In genomic region chr15:27017168-27017809, GRCh38 we compare ENCODE assay signal across 8 cellular contexts. TPM values are rescaled to one million over a fixed set of nuclear protein-coding genes. Genes with fewer than 3 reads are reported as not detected.
DNase-seq lines count a peak whose midpoint lies in the region; ATAC-seq and TF ChIP-seq lines count a peak whose summit lies in the region.

No MANE protein-coding gene starts in this region.

- BruUV-seq in A673 (replicated peaks; lab: Mats Ljungman, UMichigan) = no TSS peak

- no peaks in the 10 kb centered on the region for H3K36me3 Mint-ChIP-seq in T-helper 17 cell (ENCODE audit: low read depth)

- DNase-seq in A673 (ENCODE audit: low spot score) (peak; percentile 36), GM10248 (ENCODE audit: extremely low spot score) (no peak), HuH-7.5 (ENCODE audit: low spot score) (peak; percentile 54), NOMO-1 treated with dmso at 0.1 percent for 144 hours (lab: John Stamatoyannopoulos, UW; ENCODE audit: unreplicated experiment) (peak; percentile 15), breast epithelium (ENCODE audit: low spot score in 2 of 2) (no peak), left lung (no peak), aorta (no peak), T-helper 17 cell (no peak)

- ATAC-seq in left lung (peak; percentile 93), aorta (ENCODE audit: low FRiP score) (no peak), T-helper 17 cell (no peak)

- no peak overlapping the region for H3K4me3 Mint-ChIP-seq in T-helper 17 cell

- WGBS in aorta, 2 donors = 12 to 13% methylated on average over 10 of the region's 10 CpGs

- intact Hi-C loops in A673 (cut with micrococcal nuclease; ENCODE audit: unreplicated experiment) = loop anchor here (5.0 kb wide), 1 partner anchor 125 kb away; no protein-coding TSS in a partner anchor
- intact Hi-C loops in breast epithelium (cut with DNase I; ENCODE audit: low total_unique reads) = no loop called here
- intact Hi-C loops in left lung (cut with DNase I) = loop anchor here in 1 of 2 donors (5.0 kb wide), 1 partner anchor 125 kb away; no protein-coding TSS in a partner anchor
- intact Hi-C loops in aorta (cut with DNase I) = loop anchor here in 1 of 2 donors (5.0 kb wide), 1 partner anchor 125 kb away; no protein-coding TSS in a partner anchor

- no peaks in the 10 kb centered on the region for H3K4me1 Mint-ChIP-seq in T-helper 17 cell

- H3K27me3 ChIP-seq in A673 (replicated peaks; ENCODE audit: insufficient read depth, low read depth, low read length, poor library complexity) (no peaks in the 10 kb centered on the region), breast epithelium (no peaks in the 10 kb centered on the region), left lung (no peaks in the 10 kb centered on the region), aorta (ENCODE audit: control insufficient read depth in 1 of 2, insufficient read depth in 2 of 2, low read length in 1 of 2) (no peaks in the 10 kb centered on the region)

- no peak overlapping the region for H3K27ac Mint-ChIP-seq in T-helper 17 cell

- no peak overlapping the region for H3K4me3 ChIP-seq in A673 (ENCODE audit: low read depth, low read length, poor library complexity, severe bottlenecking)
- H3K4me3 ChIP-seq in breast epithelium = no peak overlapping the region
- no peak overlapping the region for H3K4me3 ChIP-seq in left lung
- no peak overlapping the region for H3K4me3 ChIP-seq in aorta (ENCODE audit: low read length in 2 of 2)

- H3K36me3 ChIP-seq in A673 (ENCODE audit: insufficient read depth, low read length, poor library complexity, severe bottlenecking) = no peaks in the 10 kb centered on the region
- H3K36me3 ChIP-seq in breast epithelium = no peaks in the 10 kb centered on the region
- no peaks in the 10 kb centered on the region for H3K36me3 ChIP-seq in left lung
- no peaks in the 10 kb centered on the region for H3K36me3 ChIP-seq in aorta (ENCODE audit: control insufficient read depth in 1 of 2, insufficient read depth in 2 of 2, low read length in 1 of 2)

- H3K9me3 ChIP-seq in A673 (ENCODE audit: low read depth, low read length, poor library complexity, severe bottlenecking) = peaks cover 12% of the 10 kb centered on the region
- peaks cover 0 to 9% of the 10 kb centered on the region in 2 donors for H3K9me3 ChIP-seq in breast epithelium
- peaks cover 0 to 6% of the 10 kb centered on the region in 2 donors for H3K9me3 ChIP-seq in left lung
- peaks cover 2% of the 10 kb centered on the region for H3K9me3 ChIP-seq in aorta (ENCODE audit: control insufficient read depth, low read length)
- no peaks in the 10 kb centered on the region for H3K9me3 ChIP-seq in T-helper 17 cell (ENCODE audit: control insufficient read depth, low read length, poor library complexity, severe bottlenecking)

- H3K27ac ChIP-seq in A673 (ENCODE audit: low read depth, low read length, poor library complexity, severe bottlenecking) = no peak overlapping the region
- H3K27ac ChIP-seq in breast epithelium = no peak overlapping the region
- H3K27ac ChIP-seq in left lung = no peak overlapping the region
- no peak overlapping the region for H3K27ac ChIP-seq in aorta (ENCODE audit: low read depth in 1 of 2, low read length in 2 of 2)

- no peaks in the 10 kb centered on the region for H3K27me3 Mint-ChIP-seq in T-helper 17 cell

- POLR2A ChIA-PET in A673 (lab: Charles Lee; ENCODE audit: low non-redundant PET) (no interaction called here), GM10248 (lab: Yijun Ruan, JAX) (no interaction called here)

- H3K4me1 ChIP-seq in A673 (ENCODE audit: insufficient read depth, low read length, poor library complexity, severe bottlenecking) (no peaks in the 10 kb centered on the region), breast epithelium (no peaks in the 10 kb centered on the region), left lung (no peaks in the 10 kb centered on the region), aorta (ENCODE audit: control insufficient read depth in 1 of 2, insufficient read depth in 2 of 2, low read length in 2 of 2) (no peaks in the 10 kb centered on the region)

- no peak for TF ChIP-seq POLR2A in breast epithelium (IDR thresholded peaks at IDR 0.05)

- CTCF ChIA-PET in A673 (lab: Charles Lee) = no interaction called here
- CTCF ChIA-PET in GM10248 (lab: Yijun Ruan, JAX) = interaction anchor here (0.9 to 1.2 kb wide), 2 partner anchors 10 to 139 kb away, joined by 3 read pairs; no protein-coding TSS in a partner anchor

- TF ChIP-seq CTCF in A673 (conservative IDR thresholded peaks at IDR 0.05; ENCODE audit: low read depth, low read length) (peak; percentile 53), GM10248 (IDR thresholded peaks at IDR 0.05; ENCODE audit: control extremely low read depth, extremely low read depth, low read depth, missing control alignments) (peak; percentile 49), breast epithelium (IDR thresholded peaks at IDR 0.05) (peak; percentile 18 to 74 (median 34)), left lung (IDR thresholded peaks at IDR 0.05) (peak in 1 of 2 donors; percentile 54)

RNA-seq across cellular contexts. Expression of gene GABRG3, which starts 46.3 kb away (rescaled TPM):
- total RNA-seq in A673 (2021) (not detected in 2 replicates), breast epithelium (under 1 TPM in 2 of 3 donors, not detected in 1; 0.15 to 0.33 TPM), left lung (under 1 TPM in 1 of 2 donors, not detected in 1; 0.23 TPM), aorta (not detected), T-helper 17 cell (not detected)
- not detected for polyA plus RNA-seq in aorta

Comparison
In these comparisons a context has a peak if more than half of its experiments do, and no peak if none do; other contexts are left out.
1. DNase-seq: peak in A673 (single experiment), HuH-7.5 (single experiment) and NOMO-1 treated with dmso at 0.1 percent for 144 hours (single experiment); none in GM10248 (single experiment), breast epithelium (0 of 2), left lung (0 of 2), aorta (0 of 2) and T-helper 17 cell (0 of 3).